Comparison of ENCODE assay signal across 1 cellular context in genomic region chr9:110752766-110753165, GRCh38.
TF ChIP-seq lines count a peak whose summit lies in the region.

No MANE protein-coding gene starts in this region.

TF ChIP-seq in SK-N-SH, 30 proteins besides CTCF, POLR2A, EP300 and RAD21 (continued from another document):
- TF ChIP-seq RXRA (IDR thresholded peaks at IDR 0.05; ENCODE audit: borderline replicate concordance, low read depth) = peak; percentile 92
- TF ChIP-seq USF1 (IDR thresholded peaks at IDR 0.05; ENCODE audit: borderline replicate concordance, low read depth) = 0 out of 2 replicates have a peak, but pooled peaks have one; percentile 14
- peak; percentile 92 for TF ChIP-seq JUND (IDR thresholded peaks at IDR 0.05)
- no peak for TF ChIP-seq IRF3 (IDR thresholded peaks at IDR 0.05; ENCODE audit: low read depth, low read length)
- TF ChIP-seq RCOR1 (IDR thresholded peaks at IDR 0.05; ENCODE audit: low read length) = no peak
- no peak for TF ChIP-seq MXI1 (IDR thresholded peaks at IDR 0.05; ENCODE audit: low read depth, low read length)
- peak; percentile 47; the same call in 1 of the 2 replicates for TF ChIP-seq SIN3A (IDR thresholded peaks at IDR 0.05; ENCODE audit: borderline replicate concordance, low read depth, low read length)
- no peak for TF ChIP-seq GATA2 (CRISPR knock-in tag; IDR thresholded peaks at IDR 0.05)
